In genomic region chr11:61108847-61109585, GRCh38 we compare ENCODE assay signal across 1 cellular context.
TF ChIP-seq lines count a peak whose summit lies in the region.

No MANE protein-coding gene starts in this region.

TF ChIP-seq in SK-N-SH, 30 proteins besides CTCF, POLR2A, EP300 and RAD21:
- TF ChIP-seq EZH2phosphoT487 (IDR thresholded peaks at IDR 0.05; ENCODE audit: borderline replicate concordance, low read depth) (no peak), POLR2AphosphoS5 (IDR thresholded peaks at IDR 0.05; ENCODE audit: low read depth, low read length) (no peak), USF2 (IDR thresholded peaks at IDR 0.05; ENCODE audit: borderline replicate concordance, low read depth, low read length) (no peak), YY1 (IDR thresholded peaks at IDR 0.05; ENCODE audit: low read depth) (no peak), PBX3 (IDR thresholded peaks at IDR 0.05) (no peak), TCF12 (IDR thresholded peaks at IDR 0.05) (no peak), RXRA (IDR thresholded peaks at IDR 0.05; ENCODE audit: borderline replicate concordance, low read depth) (no peak), MAX (IDR thresholded peaks at IDR 0.05; ENCODE audit: low read depth) (no peak)
